ENCODE assay signal across 11 cellular contexts in genomic region chr11:111455291-111456085, GRCh38.
DNase-seq lines count a peak whose midpoint lies in the region; ATAC-seq and TF ChIP-seq lines count a peak whose summit lies in the region.
"Had no signal": no experiment of that assay in that cellular context is flagged by ENCODE, and none has a peak within 500 bp of the region (broad histone marks: within the 10 kb centered on the region; RNA-seq: fewer than 3 reads in every experiment).

No MANE protein-coding gene starts in this region.

- H3K27ac ChIP-seq in HEK293 (ENCODE audit: extremely low read depth, low read depth, low read length): no peak overlapping the region
- peak overlapping the region; percentile 52; the same call in 1 of the 2 replicates for H3K27ac ChIP-seq in VCaP
- H3K27ac ChIP-seq in layer of hippocampus (ENCODE audit: low read depth, low read length): peak overlapping the region; percentile 39
- no peak overlapping the region for H3K27ac ChIP-seq in effector memory CD4-positive, alpha-beta T cell (ENCODE audit: insufficient read depth, low read length, poor library complexity, severe bottlenecking)
- H3K27ac ChIP-seq: RWPE1 had no signal

- CTCF ChIA-PET in HEK293 (lab: Yijun Ruan, JAX): interaction anchor here (0.6 to 1.7 kb wide), 25 partner anchors 8 to 1680 kb away, joined by 3 to 9 read pairs (median 3); no protein-coding TSS in a partner anchor

- POLR2A ChIA-PET in HEK293 (lab: Yijun Ruan, JAX): no interaction called here

- ATAC-seq in HG02798 (IDR thresholded peaks at IDR 0.05; ENCODE audit: poor library complexity, unreplicated experiment): no peak

- H3K36me3 ChIP-seq in HEK293 (ENCODE audit: control insufficient read depth in 2 of 2, insufficient read depth in 1 of 2, low read length in 2 of 2): no peaks in the 10 kb centered on the region
- H3K36me3 ChIP-seq in effector memory CD4-positive, alpha-beta T cell (ENCODE audit: control insufficient read depth, insufficient read depth, low read length): no peaks in the 10 kb centered on the region

- no peaks in the 10 kb centered on the region for H3K9me3 ChIP-seq in HEK293 (ENCODE audit: control insufficient read depth, insufficient read depth, low read depth, low read length)
- no peaks in the 10 kb centered on the region for H3K9me3 ChIP-seq in effector memory CD4-positive, alpha-beta T cell (ENCODE audit: control insufficient read depth, low read length)

- no peaks in the 10 kb centered on the region for H3K4me1 ChIP-seq in HEK293 (ENCODE audit: control insufficient read depth, insufficient read depth, low read length)
- no peaks in the 10 kb centered on the region for H3K4me1 ChIP-seq in effector memory CD4-positive, alpha-beta T cell (ENCODE audit: control insufficient read depth, insufficient read depth, low read length, poor library complexity, severe bottlenecking)

- H3K4me3 ChIP-seq in HEK293 (ENCODE audit: low read depth, low read length): no peak overlapping the region
- H3K4me3 ChIP-seq in effector memory CD4-positive, alpha-beta T cell (ENCODE audit: insufficient read depth, low read depth, low read length, poor library complexity, severe bottlenecking): no peak overlapping the region

- H3K27me3 ChIP-seq in layer of hippocampus (ENCODE audit: control insufficient read depth, insufficient read depth, low read length): no peaks in the 10 kb centered on the region
- H3K27me3 ChIP-seq in effector memory CD4-positive, alpha-beta T cell (replicated peaks; ENCODE audit: control insufficient read depth, insufficient read depth, low read length, poor library complexity, severe bottlenecking): no peaks in the 10 kb centered on the region

- DNase-seq in ELF-1 (ENCODE audit: low read depth, low spot score) (peak; percentile 49), NCI-H1417 (lab: John Stamatoyannopoulos, UW) (no peak), NCI-H187 (lab: John Stamatoyannopoulos, UW) (no peak)
- no peak for DNase-seq in effector memory CD4-positive, alpha-beta T cell
- DNase-seq: COR-L47, NCI-H2029 had no signal

- no peak for TF ChIP-seq CTCF in HEK293 (tag by site-specific recombination; IDR thresholded peaks at IDR 0.05)
- no peak for TF ChIP-seq CTCF in VCaP (conservative IDR thresholded peaks at IDR 0.05)

TF ChIP-seq in HEK293, 187 proteins besides CTCF, POLR2A, EP300 and RAD21:
- TF ChIP-seq ZNF202 (tag by site-specific recombination; IDR thresholded peaks at IDR 0.05; ENCODE audit: borderline replicate concordance) (no peak), SCRT2 (tag by site-specific recombination; IDR thresholded peaks at IDR 0.05) (0 out of 2 replicates have a peak, but pooled peaks have one; percentile 2), ZNF155 (tag by site-specific recombination; IDR thresholded peaks at IDR 0.05) (no peak), YY2 (tag by site-specific recombination; IDR thresholded peaks at IDR 0.05) (no peak), ZNF211 (tag by site-specific recombination; IDR thresholded peaks at IDR 0.05; ENCODE audit: low read depth) (no peak), KLF7 (tag by site-specific recombination; IDR thresholded peaks at IDR 0.05; ENCODE audit: borderline replicate concordance) (no peak), BCL6B (tag by site-specific recombination; IDR thresholded peaks at IDR 0.05) (no peak), GLI2 (tag by site-specific recombination; IDR thresholded peaks at IDR 0.05; ENCODE audit: borderline replicate concordance, low read depth) (no peak), ZNF707 (tag by site-specific recombination; IDR thresholded peaks at IDR 0.05) (no peak), ZNF660 (tag by site-specific recombination; IDR thresholded peaks at IDR 0.05) (no peak), ZNF335 (tag by site-specific recombination; conservative IDR thresholded peaks at IDR 0.05) (0 out of 2 replicates have a peak, but pooled peaks have one; percentile 25), SCRT1 (tag by site-specific recombination; IDR thresholded peaks at IDR 0.05; ENCODE audit: borderline replicate concordance) (no peak), ZNF747 (tag by site-specific recombination; IDR thresholded peaks at IDR 0.05) (no peak), ZFP41 (tag by site-specific recombination; IDR thresholded peaks at IDR 0.05; ENCODE audit: borderline replicate concordance) (no peak)

Comparison
In these comparisons a context has a peak if more than half of its experiments do, and no peak if none do; other contexts are left out.
1. H3K27ac ChIP-seq: peak in VCaP (single experiment) and layer of hippocampus (single experiment); none in HEK293 (single experiment) and effector memory CD4-positive, alpha-beta T cell (single experiment).